ENCODE assay signal across 8 cellular contexts in the genomic region with DNA sequence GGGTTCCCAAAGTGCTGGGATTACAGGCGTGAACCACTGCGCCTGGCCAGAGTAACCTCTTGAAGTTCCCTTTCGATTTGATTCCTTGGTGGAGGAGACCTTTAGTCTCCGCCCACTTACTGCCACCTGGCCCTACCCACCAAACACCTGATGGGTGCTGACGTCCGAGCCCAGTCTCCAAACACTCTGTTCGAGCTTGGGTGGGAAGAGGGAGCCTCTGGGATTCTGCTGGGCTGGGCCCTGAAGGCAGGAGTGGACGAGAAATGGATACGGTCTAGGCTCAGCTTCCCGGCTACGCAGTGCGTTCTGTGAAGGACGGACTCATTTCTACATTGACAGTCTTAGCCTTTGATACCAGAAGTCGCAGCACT. TPM values are rescaled to one million over a fixed set of nuclear protein-coding genes. Genes with fewer than 3 reads are reported as not detected.
DNase-seq lines count a peak whose midpoint lies in the region; ATAC-seq and TF ChIP-seq lines count a peak whose summit lies in the region.

No MANE protein-coding gene starts in this region.

- H3K9ac ChIP-seq in PC-3 (ENCODE audit: low read length) = peak overlapping the region; percentile 95

- CTCF ChIA-PET in PC-3 (lab: Charles Lee) = interaction anchor here (0.5 to 4.7 kb wide), 4 partner anchors 10 to 423 kb away, joined by 5 to 37 read pairs (median 8); no protein-coding TSS in a partner anchor

- TF ChIP-seq CTCF in PC-3 (conservative IDR thresholded peaks at IDR 0.05; ENCODE audit: low read depth, low read length) = no peak
- TF ChIP-seq CTCF in testis (IDR thresholded peaks at IDR 0.05) = no peak

- H3K4me2 ChIP-seq in PC-3 (ENCODE audit: low read length) = peak overlapping the region; percentile 97

- no peak for TF ChIP-seq POLR2A in testis (IDR thresholded peaks at IDR 0.05)

- H3K4me1 ChIP-seq in PC-3 (ENCODE audit: insufficient read depth, low read length) (peaks cover 79% of the 10 kb centered on the region), testis (peaks cover 40% of the 10 kb centered on the region)

- H3K27me3 Mint-ChIP-seq in central memory CD8-positive, alpha-beta T cell = no peaks in the 10 kb centered on the region

- peaks cover 36% of the 10 kb centered on the region for H4K20me1 ChIP-seq in PC-3 (ENCODE audit: low read length)

- peaks cover 24% of the 10 kb centered on the region for H3K4me1 Mint-ChIP-seq in central memory CD8-positive, alpha-beta T cell

- H3K36me3 ChIP-seq in PC-3 (ENCODE audit: low read depth, low read length) (peaks cover 22% of the 10 kb centered on the region), testis (ENCODE audit: low read depth, missing control alignments) (no peaks in the 10 kb centered on the region)

- peak overlapping the region; percentile 96 for H3K27ac ChIP-seq in PC-3 (ENCODE audit: low read length)
- peak overlapping the region in 1 of 2 donors; percentile 84 for H3K27ac ChIP-seq in testis

- TSS peak; percentile 90 for BruUV-seq in PC-3 (replicated peaks; lab: Mats Ljungman, UMichigan)

- H3K36me3 Mint-ChIP-seq in central memory CD8-positive, alpha-beta T cell (ENCODE audit: insufficient read depth) = no peaks in the 10 kb centered on the region

- H3K9me3 Mint-ChIP-seq in central memory CD8-positive, alpha-beta T cell = no peaks in the 10 kb centered on the region

- H3K9me3 ChIP-seq in PC-3 (ENCODE audit: low read length) = no peaks in the 10 kb centered on the region
- H3K9me3 ChIP-seq in testis = no peaks in the 10 kb centered on the region

- H3K4me3 ChIP-seq in PC-3 (ENCODE audit: low read length) (peak overlapping the region; percentile 90), testis (peak overlapping the region; percentile 66 to 78)

- no peaks in the 10 kb centered on the region for H3K9me2 ChIP-seq in PC-3 (replicated peaks; ENCODE audit: low read length)

- DNase-seq in Right ventricle myocardium inferior (ENCODE audit: missing footprints) (peak; percentile 53), cardiac septum (ENCODE audit: low spot score) (no peak), PC-3 (peak; percentile 95), left lobe of liver (ENCODE audit: low spot score) (no peak), testis (peak; percentile 34), midbrain (lab: John Stamatoyannopoulos, UW) (no peak)
- DNase-seq in central memory CD8-positive, alpha-beta T cell (ENCODE audit: low spot score in 2 of 2) = no peak

- intact Hi-C loops in Right ventricle myocardium inferior (cut with DNase I) (loop anchor here (1.0 to 2.0 kb wide), 2 partner anchors 28 to 32 kb away; no protein-coding TSS in a partner anchor), cardiac septum (cut with DNase I) (no loop called here), PC-3 (cut with micrococcal nuclease) (loop anchor here (1.0 to 2.0 kb wide), 2 partner anchors 28 to 40 kb away; a partner anchor contains a TSS), testis (cut with DNase I; ENCODE audit: low total_unique reads) (no loop called here)

- 8 to 15% methylated on average over 13 to 14 of the region's 14 CpGs for WGBS in testis, 2 donors

- no peak overlapping the region for H2AFZ ChIP-seq in PC-3 (ENCODE audit: low read length)

- peak; percentile 11 for ATAC-seq in Right ventricle myocardium inferior
- ATAC-seq in PC-3 = peak; percentile 18
- ATAC-seq in central memory CD8-positive, alpha-beta T cell (replicated peaks; ENCODE audit: extremely low read depth, poor library complexity, severe bottlenecking) = no peak
- peak; percentile 4 for ATAC-seq in left lobe of liver
- ATAC-seq in GM19455 (IDR thresholded peaks at IDR 0.05; ENCODE audit: unreplicated experiment) = no peak

- peaks cover 20% of the 10 kb centered on the region for H3F3A ChIP-seq in PC-3 (ENCODE audit: low read length, unreplicated experiment)

- H3K27me3 ChIP-seq in PC-3 (ENCODE audit: low read length) (no peaks in the 10 kb centered on the region), testis (no peaks in the 10 kb centered on the region)

- H3K27ac Mint-ChIP-seq in central memory CD8-positive, alpha-beta T cell (ENCODE audit: low read depth) = peak overlapping the region; percentile 69

- POLR2A ChIA-PET in PC-3 (lab: Charles Lee; ENCODE audit: unreplicated experiment) = interaction anchor here (0.6 to 3.5 kb wide), 5 partner anchors 10 to 195 kb away, joined by 3 to 65 read pairs (median 4); no protein-coding TSS in a partner anchor

- H3K4me3 Mint-ChIP-seq in central memory CD8-positive, alpha-beta T cell = peak overlapping the region; percentile 88

- H3K79me2 ChIP-seq in PC-3 (ENCODE audit: low read length) = peaks cover 72% of the 10 kb centered on the region

RNA-seq across cellular contexts. Expression of a gene that starts 0.9 kb away (rescaled TPM):
- total RNA-seq in Right ventricle myocardium inferior (16.4 TPM), cardiac septum (57.8 TPM), PC-3 (2014; rRNA removed) (598 and 763 TPM in 2 replicates), left lobe of liver (2.7 TPM), testis (10 to 100 TPM; 24.2 to 30.7 TPM)
- polyA plus RNA-seq in testis (ENCODE audit: insufficient read depth, low read depth, low replicate concordance) = 20.0 TPM

RNA-seq across cellular contexts. Expression of a gene that starts 40.1 kb away (rescaled TPM):
- 260 TPM for total RNA-seq in Right ventricle myocardium inferior
- total RNA-seq in cardiac septum = 131 TPM
- total RNA-seq in PC-3 (2014; rRNA removed) = 31.9 and 37.6 TPM in 2 replicates
- 52.0 TPM for total RNA-seq in left lobe of liver
- 10 to 100 TPM; 50.6 to 62.1 TPM for total RNA-seq in testis
- 56.4 TPM for polyA plus RNA-seq in testis (ENCODE audit: insufficient read depth, low read depth, low replicate concordance)

Comparison
In these comparisons a context has a peak if more than half of its experiments do, and no peak if none do; other contexts are left out.
1. DNase-seq: peak in Right ventricle myocardium inferior (single experiment), PC-3 (single experiment) and testis (single experiment); none in cardiac septum (single experiment), central memory CD8-positive, alpha-beta T cell (0 of 2), left lobe of liver (single experiment) and midbrain (single experiment).
2. intact Hi-C loops: an anchor here in Right ventricle myocardium inferior (1.0 to 2.0 kb wide) and PC-3 (1.0 to 2.0 kb wide); none called in cardiac septum and testis.
3. ATAC-seq: peak in Right ventricle myocardium inferior (single experiment), PC-3 (single experiment) and left lobe of liver (single experiment); none in central memory CD8-positive, alpha-beta T cell (single experiment) and GM19455 (single experiment).
4. RNA of a gene that starts 0.9 kb away (total RNA-seq): 598 to 763 TPM in PC-3; 57.8 TPM in cardiac septum (single experiment), 24.2 to 30.7 TPM in testis, 16.4 TPM in Right ventricle myocardium inferior (single experiment) and 2.7 TPM in left lobe of liver (single experiment); every median in the first group is over 10 times any median in the second.